1 cellular context compared by ENCODE assay signal in genomic region chr10:62048919-62049636, GRCh38.
TF ChIP-seq lines count a peak whose summit lies in the region.

No MANE protein-coding gene starts in this region.

TF ChIP-seq in HCT116, 20 proteins besides CTCF, POLR2A, EP300 and RAD21 (continued from another document):
- TF ChIP-seq REST (IDR thresholded peaks at IDR 0.05; ENCODE audit: low read depth), result no peak
- no peak for TF ChIP-seq ZFX (IDR thresholded peaks at IDR 0.05)
